ENCODE assay signal across 1 cellular context in genomic region chr5:133930061-133930823, GRCh38.
TF ChIP-seq lines count a peak whose summit lies in the region.

No MANE protein-coding gene starts in this region.

TF ChIP-seq in K562, 482 proteins besides CTCF, POLR2A, EP300 and RAD21 (continued from another document):
- no peak for TF ChIP-seq RERE (CRISPR knock-in tag; IDR thresholded peaks at IDR 0.05; ENCODE audit: borderline replicate concordance)
- TF ChIP-seq ZFP36 (IDR thresholded peaks at IDR 0.05; ENCODE audit: low read depth, low read length, partially characterized antibody): no peak
- TF ChIP-seq SRF (CRISPR knock-in tag; IDR thresholded peaks at IDR 0.05): peak in 1 of 2 experiments; percentile 19; a peak in 1 of 4 replicates
- no peak for TF ChIP-seq SMAD4 (CRISPR knock-in tag; conservative IDR thresholded peaks at IDR 0.05)
- TF ChIP-seq NR1H2 (CRISPR knock-in tag; IDR thresholded peaks at IDR 0.05): no peak
- no peak for TF ChIP-seq ZNF41 (CRISPR knock-in tag; conservative IDR thresholded peaks at IDR 0.05)
- no peak for TF ChIP-seq NFATC3 (IDR thresholded peaks at IDR 0.05)
- TF ChIP-seq NR2C1 (IDR thresholded peaks at IDR 0.05): no peak
- TF ChIP-seq NR2C1 (tag; IDR thresholded peaks at IDR 0.05): 0 out of 2 replicates have a peak, but pooled peaks have one; percentile 7
- peak; percentile 39; the same call in 1 of the 2 replicates for TF ChIP-seq TCF3 (CRISPR knock-in tag; IDR thresholded peaks at IDR 0.05)
- TF ChIP-seq ZNF197 (CRISPR knock-in tag; IDR thresholded peaks at IDR 0.05; ENCODE audit: low read depth): 0 out of 2 replicates have a peak, but pooled peaks have one; percentile 53
- peak; percentile 71; the same call in 1 of the 2 replicates for TF ChIP-seq MTA3 (IDR thresholded peaks at IDR 0.05; ENCODE audit: borderline replicate concordance)
- peak; percentile 42; the same call in 1 of the 2 replicates for TF ChIP-seq HMBOX1 (IDR thresholded peaks at IDR 0.05)
- TF ChIP-seq NBN (IDR thresholded peaks at IDR 0.05; ENCODE audit: low read depth): no peak
- no peak for TF ChIP-seq MCM2 (IDR thresholded peaks at IDR 0.05; ENCODE audit: low read depth)
- no peak for TF ChIP-seq CCNT2 (IDR thresholded peaks at IDR 0.05; ENCODE audit: borderline replicate concordance, extremely low read depth, insufficient read length, low read depth, low read length)
- 0 out of 2 replicates have a peak, but pooled peaks have one; percentile 65 for TF ChIP-seq TRIM25 (IDR thresholded peaks at IDR 0.05; ENCODE audit: borderline replicate concordance)
- no peak for TF ChIP-seq RCOR1 (IDR thresholded peaks at IDR 0.05; ENCODE audit: borderline replicate concordance in 1 of 2, low read depth in 2 of 2, low read length in 2 of 2)
- TF ChIP-seq HBP1 (CRISPR knock-in tag; IDR thresholded peaks at IDR 0.05): no peak
- TF ChIP-seq CREM (IDR thresholded peaks at IDR 0.05; ENCODE audit: low read depth): peak; percentile 86
- no peak for TF ChIP-seq ZNF778 (CRISPR knock-in tag; IDR thresholded peaks at IDR 0.05)
- no peak for TF ChIP-seq KLF10 (CRISPR knock-in tag; IDR thresholded peaks at IDR 0.05)
- peak; percentile 56; the same call in 1 of the 2 replicates for TF ChIP-seq ZBTB2 (IDR thresholded peaks at IDR 0.05)
- TF ChIP-seq E4F1 (CRISPR knock-in tag; IDR thresholded peaks at IDR 0.05; ENCODE audit: borderline replicate concordance): no peak
- 0 out of 2 replicates have a peak, but pooled peaks have one; percentile 17 for TF ChIP-seq POLR2G (IDR thresholded peaks at IDR 0.05; ENCODE audit: low read depth, low read length)
- TF ChIP-seq TCF15 (CRISPR knock-in tag; IDR thresholded peaks at IDR 0.05): no peak
- TF ChIP-seq ZNF146 (CRISPR knock-in tag; IDR thresholded peaks at IDR 0.05; ENCODE audit: unreplicated experiment): no peak
